1 cellular context compared by ENCODE assay signal in the genomic region with DNA sequence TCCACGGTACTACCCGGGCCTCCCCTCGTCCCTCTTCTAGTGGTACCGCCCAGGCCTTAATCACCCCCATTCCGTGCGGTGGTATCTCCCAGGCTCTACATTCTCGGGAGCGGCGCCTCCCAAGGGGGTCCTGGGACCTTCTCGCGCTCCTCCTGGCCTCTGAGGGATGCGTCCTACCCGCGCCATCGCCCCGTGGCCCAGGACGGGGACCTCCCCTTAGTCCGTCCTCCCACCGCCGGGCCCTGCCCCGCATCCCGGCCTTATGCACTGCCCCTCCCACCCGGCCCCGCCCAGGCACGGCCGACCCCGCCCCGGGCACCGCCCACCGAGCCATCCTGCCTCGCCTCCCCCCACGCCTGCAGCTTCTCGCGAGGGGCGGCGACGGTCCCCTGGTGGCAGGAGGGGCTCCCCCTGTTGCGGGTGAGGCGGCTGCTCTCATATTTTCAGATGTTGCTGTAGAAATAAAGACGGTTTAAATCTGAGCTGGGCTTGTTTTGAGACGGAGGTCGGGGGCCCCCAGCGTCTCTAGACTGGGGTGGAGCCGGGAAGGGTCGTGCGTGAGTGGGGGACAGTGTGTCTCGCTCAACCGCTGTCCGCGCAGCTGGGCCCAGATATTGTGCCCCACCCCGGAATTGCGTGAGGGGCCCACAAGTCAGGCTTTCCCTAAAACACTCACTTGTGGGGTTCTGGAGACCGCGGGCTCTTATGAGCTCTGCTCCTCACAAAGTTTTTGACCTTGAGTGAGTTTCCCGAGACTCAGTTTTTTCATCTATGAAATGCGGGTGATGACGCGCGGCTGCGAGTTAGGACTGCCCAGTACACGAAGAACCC.
TF ChIP-seq lines count a peak whose summit lies in the region.

No MANE protein-coding gene starts in this region.

TF ChIP-seq in IMR-90, 13 proteins besides CTCF, POLR2A, EP300 and RAD21:
- TF ChIP-seq BHLHE40 (IDR thresholded peaks at IDR 0.05; ENCODE audit: low read depth, low read length) = peak; percentile 93
- TF ChIP-seq NFE2L2 (IDR thresholded peaks at IDR 0.05; ENCODE audit: low read depth, low read length) = no peak
- TF ChIP-seq FOS (IDR thresholded peaks at IDR 0.05; ENCODE audit: low read depth, low read length) = no peak
- TF ChIP-seq RFX5 (IDR thresholded peaks at IDR 0.05; ENCODE audit: low read depth, low read length) = no peak
- TF ChIP-seq, protein P1, sequence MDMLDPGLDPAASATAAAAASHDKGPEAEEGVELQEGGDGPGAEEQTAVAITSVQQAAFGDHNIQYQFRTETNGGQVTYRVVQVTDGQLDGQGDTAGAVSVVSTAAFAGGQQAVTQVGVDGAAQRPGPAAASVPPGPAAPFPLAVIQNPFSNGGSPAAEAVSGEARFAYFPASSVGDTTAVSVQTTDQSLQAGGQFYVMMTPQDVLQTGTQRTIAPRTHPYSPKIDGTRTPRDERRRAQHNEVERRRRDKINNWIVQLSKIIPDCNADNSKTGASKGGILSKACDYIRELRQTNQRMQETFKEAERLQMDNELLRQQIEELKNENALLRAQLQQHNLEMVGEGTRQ (IDR thresholded peaks at IDR 0.05; ENCODE audit: low read depth, low read length) = no peak
- no peak for TF ChIP-seq MAFK (IDR thresholded peaks at IDR 0.05; ENCODE audit: low read depth, low read length)
- TF ChIP-seq CEBPB (IDR thresholded peaks at IDR 0.05; ENCODE audit: low read depth, low read length) = no peak
- no peak for TF ChIP-seq MXI1 (IDR thresholded peaks at IDR 0.05; ENCODE audit: borderline replicate concordance, low read depth, low read length)
- TF ChIP-seq CHD1 (IDR thresholded peaks at IDR 0.05; ENCODE audit: low read depth, low read length) = peak; percentile 52; the same call in 1 of the 2 replicates
- TF ChIP-seq, protein P2, sequence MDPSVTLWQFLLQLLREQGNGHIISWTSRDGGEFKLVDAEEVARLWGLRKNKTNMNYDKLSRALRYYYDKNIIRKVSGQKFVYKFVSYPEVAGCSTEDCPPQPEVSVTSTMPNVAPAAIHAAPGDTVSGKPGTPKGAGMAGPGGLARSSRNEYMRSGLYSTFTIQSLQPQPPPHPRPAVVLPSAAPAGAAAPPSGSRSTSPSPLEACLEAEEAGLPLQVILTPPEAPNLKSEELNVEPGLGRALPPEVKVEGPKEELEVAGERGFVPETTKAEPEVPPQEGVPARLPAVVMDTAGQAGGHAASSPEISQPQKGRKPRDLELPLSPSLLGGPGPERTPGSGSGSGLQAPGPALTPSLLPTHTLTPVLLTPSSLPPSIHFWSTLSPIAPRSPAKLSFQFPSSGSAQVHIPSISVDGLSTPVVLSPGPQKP (IDR thresholded peaks at IDR 0.05; ENCODE audit: borderline replicate concordance, low read depth, low read length) = no peak
- no peak for TF ChIP-seq RCOR1 (IDR thresholded peaks at IDR 0.05; ENCODE audit: insufficient replicate concordance, low read length)
- peak; percentile 65; the same call in 1 of the 2 replicates for TF ChIP-seq MAZ (IDR thresholded peaks at IDR 0.05; ENCODE audit: borderline replicate concordance, low read depth, low read length)
- TF ChIP-seq SMC3 (IDR thresholded peaks at IDR 0.05; ENCODE audit: low read depth, low read length) = no peak
